In the genomic region with DNA sequence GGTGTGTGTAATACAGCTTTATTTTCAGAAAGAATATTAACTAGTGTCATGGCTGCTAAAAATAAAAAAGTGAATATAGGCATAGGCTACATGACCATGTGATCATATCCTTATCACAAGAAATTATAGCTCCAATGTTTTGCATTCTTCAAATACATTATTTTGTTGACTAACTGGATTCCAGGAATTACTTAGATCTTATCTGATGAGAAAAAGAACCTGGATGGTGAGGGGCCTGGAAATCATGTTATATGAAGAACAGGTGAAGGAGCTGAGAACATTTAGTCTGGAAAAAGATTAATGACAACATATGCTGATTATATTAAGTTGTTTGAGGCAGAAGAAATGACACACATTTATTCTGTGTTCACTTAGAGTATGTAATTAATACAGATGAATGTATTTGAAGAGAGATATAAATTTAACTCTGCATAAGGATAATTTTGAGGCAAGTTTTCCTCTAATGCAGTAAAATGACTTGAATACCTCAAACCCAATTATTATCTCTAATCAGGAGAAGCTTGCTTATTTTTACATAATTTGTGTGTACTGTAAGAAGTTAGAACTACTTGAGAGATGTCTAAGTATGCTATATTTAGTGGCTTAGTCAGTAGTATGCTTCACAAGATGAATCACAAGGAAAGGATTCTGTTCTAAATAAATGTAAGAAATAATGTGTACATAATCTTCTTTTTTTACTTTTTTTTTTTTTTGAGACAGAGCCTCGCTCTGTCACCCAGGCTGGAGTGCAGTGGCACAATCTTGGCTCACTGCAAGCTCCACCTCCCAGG, we compare ENCODE assay signal across 1 cellular context.
TF ChIP-seq lines count a peak whose summit lies in the region.

No MANE protein-coding gene starts in this region.

TF ChIP-seq in HepG2, 621 proteins besides CTCF, POLR2A, EP300 and RAD21:
- TF ChIP-seq AGO2 (optimal IDR thresholded peaks at IDR 0.05; ENCODE audit: low read depth, low read length), result no peak
- TF ChIP-seq ZNF775 (CRISPR knock-in tag; IDR thresholded peaks at IDR 0.05; ENCODE audit: borderline replicate concordance), result no peak
- TF ChIP-seq ZFX (CRISPR knock-in tag; IDR thresholded peaks at IDR 0.05; ENCODE audit: low read depth), result no peak
- TF ChIP-seq EEA1 (CRISPR knock-in tag; IDR thresholded peaks at IDR 0.05; ENCODE audit: borderline replicate concordance), result no peak
- no peak for TF ChIP-seq KDM5A (IDR thresholded peaks at IDR 0.05; ENCODE audit: borderline replicate concordance, low read length)
- no peak for TF ChIP-seq SPEN (CRISPR knock-in tag; IDR thresholded peaks at IDR 0.05; ENCODE audit: low read depth)
- no peak for TF ChIP-seq IKZF5 (CRISPR knock-in tag; IDR thresholded peaks at IDR 0.05)
- TF ChIP-seq, protein P1, sequence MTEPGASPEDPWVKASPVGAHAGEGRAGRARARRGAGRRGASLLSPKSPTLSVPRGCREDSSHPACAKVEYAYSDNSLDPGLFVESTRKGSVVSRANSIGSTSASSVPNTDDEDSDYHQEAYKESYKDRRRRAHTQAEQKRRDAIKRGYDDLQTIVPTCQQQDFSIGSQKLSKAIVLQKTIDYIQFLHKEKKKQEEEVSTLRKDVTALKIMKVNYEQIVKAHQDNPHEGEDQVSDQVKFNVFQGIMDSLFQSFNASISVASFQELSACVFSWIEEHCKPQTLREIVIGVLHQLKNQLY (CRISPR knock-in tag; IDR thresholded peaks at IDR 0.05), result no peak
- TF ChIP-seq PCBP2 (optimal IDR thresholded peaks at IDR 0.05; ENCODE audit: low read depth, low read length, poor library complexity, severe bottlenecking), result no peak
- TF ChIP-seq ZNF121 (CRISPR knock-in tag; IDR thresholded peaks at IDR 0.05), result no peak
- no peak for TF ChIP-seq ATF6 (CRISPR knock-in tag; conservative IDR thresholded peaks at IDR 0.05)
- TF ChIP-seq MAF1 (CRISPR knock-in tag; IDR thresholded peaks at IDR 0.05; ENCODE audit: borderline replicate concordance), result no peak
- TF ChIP-seq, protein P2, sequence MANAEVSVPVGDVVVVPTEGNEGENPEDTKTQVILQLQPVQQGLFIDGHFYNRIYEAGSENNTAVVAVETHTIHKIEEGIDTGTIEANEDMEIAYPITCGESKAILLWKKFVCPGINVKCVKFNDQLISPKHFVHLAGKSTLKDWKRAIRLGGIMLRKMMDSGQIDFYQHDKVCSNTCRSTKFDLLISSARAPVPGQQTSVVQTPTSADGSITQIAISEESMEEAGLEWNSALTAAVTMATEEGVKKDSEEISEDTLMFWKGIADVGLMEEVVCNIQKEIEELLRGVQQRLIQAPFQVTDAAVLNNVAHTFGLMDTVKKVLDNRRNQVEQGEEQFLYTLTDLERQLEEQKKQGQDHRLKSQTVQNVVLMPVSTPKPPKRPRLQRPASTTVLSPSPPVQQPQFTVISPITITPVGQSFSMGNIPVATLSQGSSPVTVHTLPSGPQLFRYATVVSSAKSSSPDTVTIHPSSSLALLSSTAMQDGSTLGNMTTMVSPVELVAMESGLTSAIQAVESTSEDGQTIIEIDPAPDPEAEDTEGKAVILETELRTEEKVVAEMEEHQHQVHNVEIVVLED (CRISPR knock-in tag; IDR thresholded peaks at IDR 0.05; ENCODE audit: borderline replicate concordance), result no peak
- no peak for TF ChIP-seq ZC3H4 (CRISPR knock-in tag; IDR thresholded peaks at IDR 0.05; ENCODE audit: borderline replicate concordance)
- TF ChIP-seq ZBTB3 (CRISPR knock-in tag; IDR thresholded peaks at IDR 0.05; ENCODE audit: borderline replicate concordance, low read depth), result no peak
- no peak for TF ChIP-seq ZNF296 (CRISPR knock-in tag; conservative IDR thresholded peaks at IDR 0.05)
- TF ChIP-seq MEF2D (CRISPR knock-in tag; IDR thresholded peaks at IDR 0.05), result no peak
- no peak for TF ChIP-seq PTBP1 (IDR thresholded peaks at IDR 0.05; ENCODE audit: low read depth, low read length, poor library complexity, severe bottlenecking)
- TF ChIP-seq ATM (IDR thresholded peaks at IDR 0.05; ENCODE audit: borderline replicate concordance), result no peak
